In genomic region chr18:75656035-75656434, GRCh38 we compare ENCODE assay signal across 1 cellular context.
TF ChIP-seq lines count a peak whose summit lies in the region.

No MANE protein-coding gene starts in this region.

TF ChIP-seq in WTC11, 78 proteins besides CTCF, POLR2A, EP300 and RAD21 (continued from another document):
- TF ChIP-seq KAT7 (CRISPR knock-in tag; IDR thresholded peaks at IDR 0.05; ENCODE audit: borderline replicate concordance) (no peak), ZNF423 (CRISPR knock-in tag; IDR thresholded peaks at IDR 0.05) (no peak), AR (CRISPR knock-in tag; IDR thresholded peaks at IDR 0.05) (no peak), E2F1 (CRISPR knock-in tag; IDR thresholded peaks at IDR 0.05) (no peak), MAX (CRISPR knock-in tag; IDR thresholded peaks at IDR 0.05) (no peak)
